ENCODE assay signal across 8 cellular contexts in the genomic region with DNA sequence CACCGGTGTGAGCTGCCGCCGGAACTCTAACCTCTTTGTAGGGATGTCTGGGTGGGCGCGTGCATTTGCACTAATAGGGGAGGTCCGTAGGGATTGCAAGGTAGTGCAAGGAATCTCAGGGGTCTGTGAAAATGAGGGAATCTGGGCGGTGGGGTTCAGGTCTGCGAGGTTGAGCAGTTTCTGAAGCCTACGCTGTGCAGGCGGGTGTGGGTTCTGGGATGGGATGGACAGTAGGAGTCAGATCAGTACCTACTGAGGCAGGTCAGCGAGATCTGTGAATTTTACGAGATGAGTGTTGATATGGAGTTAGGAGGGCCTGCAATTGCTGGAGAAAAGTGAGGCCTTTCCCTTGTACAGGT.
DNase-seq lines count a peak whose midpoint lies in the region; ATAC-seq and TF ChIP-seq lines count a peak whose summit lies in the region.

No MANE protein-coding gene starts in this region.

- peak; percentile 7 for ATAC-seq in GM18873 (IDR thresholded peaks at IDR 0.05; ENCODE audit: low FRiP score, unreplicated experiment)
- peak; percentile 4 for ATAC-seq in RWPE2 (ENCODE audit: low read depth)
- ATAC-seq in HG02970 (IDR thresholded peaks at IDR 0.05; ENCODE audit: low FRiP score, unreplicated experiment) = no peak
- no peak for ATAC-seq in GM21786 (IDR thresholded peaks at IDR 0.05; ENCODE audit: unreplicated experiment)
- no peak for ATAC-seq in HG03097 (IDR thresholded peaks at IDR 0.05; ENCODE audit: low FRiP score, unreplicated experiment)

- H3K27me3 ChIP-seq in RWPE2 (ENCODE audit: insufficient read depth, poor library complexity, severe bottlenecking) = no peaks in the 10 kb centered on the region
- no peaks in the 10 kb centered on the region for H3K27me3 ChIP-seq in rectal smooth muscle tissue (ENCODE audit: control insufficient read depth, insufficient read depth, low read length)

- H3K36me3 ChIP-seq in RWPE2 (ENCODE audit: low read depth) = no peaks in the 10 kb centered on the region
- H3K36me3 ChIP-seq in rectal smooth muscle tissue (ENCODE audit: control insufficient read depth, insufficient read depth, low read length) = no peaks in the 10 kb centered on the region

- H3K27ac ChIP-seq in RWPE2 (ENCODE audit: poor library complexity, severe bottlenecking) (peak overlapping the region; percentile 94), rectal smooth muscle tissue (ENCODE audit: low read depth, low read length) (peak overlapping the region; percentile 85)

- H3K9me3 ChIP-seq in RWPE2 (ENCODE audit: severe bottlenecking) = no peaks in the 10 kb centered on the region

- H3K4me3 ChIP-seq in RWPE2 (ENCODE audit: severe bottlenecking) (peak overlapping the region; percentile 51), fibroblast of pulmonary artery (replicated peaks; ENCODE audit: low read depth, low read length) (peak overlapping the region; percentile 92), rectal smooth muscle tissue (ENCODE audit: low read length) (peak overlapping the region; percentile 91)

- peaks cover 15% of the 10 kb centered on the region for H3K4me1 ChIP-seq in RWPE2 (ENCODE audit: insufficient read depth, poor library complexity, severe bottlenecking)
- H3K4me1 ChIP-seq in rectal smooth muscle tissue (ENCODE audit: control insufficient read depth, insufficient read depth, low read length) = peaks cover 25% of the 10 kb centered on the region

- peak overlapping the region; percentile 54 for H3K9ac ChIP-seq in rectal smooth muscle tissue (ENCODE audit: low read length)

- DNase-seq in RWPE2 (ENCODE audit: low spot score) = no peak
- no peak for DNase-seq in fibroblast of pulmonary artery (ENCODE audit: low read depth)
- no peak for DNase-seq in dedifferentiated amniotic fluid mesenchymal stem cell (ENCODE audit: extremely low spot score)

- no peak for TF ChIP-seq CTCF in RWPE2 (IDR thresholded peaks at IDR 0.05; ENCODE audit: poor library complexity, severe bottlenecking)
- TF ChIP-seq CTCF in fibroblast of pulmonary artery (IDR thresholded peaks at IDR 0.05; ENCODE audit: low read length, missing control alignments) = no peak

Comparison
In these comparisons a context has a peak if more than half of its experiments do, and no peak if none do; other contexts are left out.
1. ATAC-seq: peak in GM18873 (single experiment) and RWPE2 (single experiment); none in HG02970 (single experiment), GM21786 (single experiment) and HG03097 (single experiment).
2. Peak in every context shown above with its lines, with median percentiles within 50 percentile points of each other: H3K4me3 ChIP-seq.